ENCODE assay signal across 1 cellular context in genomic region chrX:49877397-49878101, GRCh38.
TF ChIP-seq lines count a peak whose summit lies in the region.

No MANE protein-coding gene starts in this region.

TF ChIP-seq in HepG2, 621 proteins besides CTCF, POLR2A, EP300 and RAD21 (continued from another document and continues in another):
- TF ChIP-seq ZBTB25 (CRISPR knock-in tag; IDR thresholded peaks at IDR 0.05) (no peak), SMAD3 (CRISPR knock-in tag; IDR thresholded peaks at IDR 0.05) (no peak), ZNF282 (IDR thresholded peaks at IDR 0.05; ENCODE audit: partially characterized antibody) (no peak), NFE2L2 (IDR thresholded peaks at IDR 0.05; ENCODE audit: low read length) (no peak), ZNF878 (CRISPR knock-in tag; IDR thresholded peaks at IDR 0.05) (0 out of 2 replicates have a peak, but pooled peaks have one; percentile 27), ATF7-NPFF (CRISPR knock-in tag; IDR thresholded peaks at IDR 0.05; ENCODE audit: low read depth) (no peak), XRCC5 (optimal IDR thresholded peaks at IDR 0.05; ENCODE audit: low read length) (no peak), U2AF2 (IDR thresholded peaks at IDR 0.05; ENCODE audit: low read depth, low read length) (no peak), ATAD3A (CRISPR knock-in tag; IDR thresholded peaks at IDR 0.05) (no peak), ZNF558 (CRISPR knock-in tag; IDR thresholded peaks at IDR 0.05; ENCODE audit: borderline replicate concordance) (peak; percentile 28; the same call in 1 of the 2 replicates), ZNF792 (CRISPR knock-in tag; IDR thresholded peaks at IDR 0.05) (no peak), UBTF (CRISPR knock-in tag; IDR thresholded peaks at IDR 0.05) (peak; percentile 55; the same call in 1 of the 2 replicates), TAF15 (IDR thresholded peaks at IDR 0.05; ENCODE audit: low read depth, low read length, poor library complexity, severe bottlenecking) (no peak), TGIF2 (CRISPR knock-in tag; IDR thresholded peaks at IDR 0.05) (no peak; the same call in 1 of the 2 replicates), ARID4A (CRISPR knock-in tag; IDR thresholded peaks at IDR 0.05; ENCODE audit: borderline replicate concordance) (peak; percentile 44; the same call in 1 of the 2 replicates), SNAPC4 (CRISPR knock-in tag; IDR thresholded peaks at IDR 0.05) (no peak), ZNF232 (CRISPR knock-in tag; IDR thresholded peaks at IDR 0.05; ENCODE audit: borderline replicate concordance) (no peak), ZNF563 (CRISPR knock-in tag; IDR thresholded peaks at IDR 0.05) (0 out of 2 replicates have a peak, but pooled peaks have one; percentile 51), RFX3 (CRISPR knock-in tag; IDR thresholded peaks at IDR 0.05) (no peak), MLX (CRISPR knock-in tag; IDR thresholded peaks at IDR 0.05) (no peak), EZH2 (conservative IDR thresholded peaks at IDR 0.05; ENCODE audit: low read depth, low read length) (no peak), NPAS2 (CRISPR knock-in tag; IDR thresholded peaks at IDR 0.05; ENCODE audit: borderline replicate concordance) (no peak), SIX4 (CRISPR knock-in tag; IDR thresholded peaks at IDR 0.05) (no peak), GABPA (IDR thresholded peaks at IDR 0.05; ENCODE audit: low read depth, low read length) (no peak), GABPA (CRISPR knock-in tag; IDR thresholded peaks at IDR 0.05; ENCODE audit: low read depth) (peak; percentile 70), RAD51 (IDR thresholded peaks at IDR 0.05; ENCODE audit: borderline replicate concordance) (no peak), ZNF136 (CRISPR knock-in tag; IDR thresholded peaks at IDR 0.05; ENCODE audit: low read depth) (no peak), SP2 (CRISPR knock-in tag; IDR thresholded peaks at IDR 0.05) (no peak), HNRNPK (IDR thresholded peaks at IDR 0.05; ENCODE audit: low read depth, low read length, poor library complexity, severe bottlenecking) (no peak), ZNF17 (CRISPR knock-in tag; IDR thresholded peaks at IDR 0.05) (no peak), HMG20A (CRISPR knock-in tag; IDR thresholded peaks at IDR 0.05; ENCODE audit: borderline replicate concordance) (no peak; the same call in 1 of the 2 replicates), ZNF776 (CRISPR knock-in tag; IDR thresholded peaks at IDR 0.05) (no peak), ZNF407 (CRISPR knock-in tag; IDR thresholded peaks at IDR 0.05; ENCODE audit: not compliant biosample characterization) (no peak), ZNF276 (CRISPR knock-in tag; IDR thresholded peaks at IDR 0.05; ENCODE audit: low read depth) (no peak; the same call in 1 of the 2 replicates)
